Comparison of ENCODE assay signal across 1 cellular context in the genomic region with DNA sequence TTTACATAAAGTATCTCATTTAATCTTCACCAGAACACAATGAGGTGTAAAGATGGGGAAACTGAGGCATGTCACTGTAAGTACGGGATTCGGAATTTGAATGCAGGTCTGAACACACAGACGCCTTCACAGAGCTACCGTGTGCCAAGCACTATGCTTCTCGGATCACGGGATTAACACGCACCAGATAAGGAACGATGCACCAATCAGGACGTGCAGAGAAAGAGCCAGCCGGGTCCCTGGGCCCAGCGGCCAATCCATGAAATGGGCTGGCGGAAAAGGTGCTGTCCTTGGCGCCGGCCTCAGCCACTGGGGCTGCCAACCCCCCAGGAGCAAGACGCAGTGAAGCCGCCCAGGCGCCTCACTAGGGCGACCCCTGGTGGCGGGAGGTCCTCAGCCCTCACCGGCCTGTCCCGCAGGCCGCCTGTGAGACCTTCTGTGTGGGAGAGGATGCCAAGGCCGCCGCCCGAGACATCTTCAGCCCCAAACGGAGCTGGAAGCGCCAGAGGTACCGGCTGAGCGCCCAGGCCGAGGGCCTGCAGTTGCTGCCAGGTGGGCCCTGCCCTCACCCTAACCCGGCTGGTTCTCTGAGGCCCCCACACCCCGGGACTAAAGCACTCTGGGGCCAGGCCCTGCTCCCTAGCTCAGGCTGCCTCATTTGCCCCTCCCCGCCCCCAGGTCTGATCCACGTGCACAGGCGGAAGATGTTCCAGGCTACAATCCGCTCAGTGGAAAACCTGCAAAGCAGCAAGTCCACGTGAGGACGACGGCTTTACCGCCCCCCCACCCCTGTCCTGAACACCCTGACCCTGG.
TF ChIP-seq lines count a peak whose summit lies in the region.

No MANE protein-coding gene starts in this region.

TF ChIP-seq in IMR-90, 13 proteins besides CTCF, POLR2A, EP300 and RAD21 (continued from another document):
- no peak for TF ChIP-seq RCOR1 (IDR thresholded peaks at IDR 0.05; ENCODE audit: insufficient replicate concordance, low read length)
- TF ChIP-seq, protein P1, sequence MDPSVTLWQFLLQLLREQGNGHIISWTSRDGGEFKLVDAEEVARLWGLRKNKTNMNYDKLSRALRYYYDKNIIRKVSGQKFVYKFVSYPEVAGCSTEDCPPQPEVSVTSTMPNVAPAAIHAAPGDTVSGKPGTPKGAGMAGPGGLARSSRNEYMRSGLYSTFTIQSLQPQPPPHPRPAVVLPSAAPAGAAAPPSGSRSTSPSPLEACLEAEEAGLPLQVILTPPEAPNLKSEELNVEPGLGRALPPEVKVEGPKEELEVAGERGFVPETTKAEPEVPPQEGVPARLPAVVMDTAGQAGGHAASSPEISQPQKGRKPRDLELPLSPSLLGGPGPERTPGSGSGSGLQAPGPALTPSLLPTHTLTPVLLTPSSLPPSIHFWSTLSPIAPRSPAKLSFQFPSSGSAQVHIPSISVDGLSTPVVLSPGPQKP (IDR thresholded peaks at IDR 0.05; ENCODE audit: borderline replicate concordance, low read depth, low read length) = no peak
- TF ChIP-seq, protein P2, sequence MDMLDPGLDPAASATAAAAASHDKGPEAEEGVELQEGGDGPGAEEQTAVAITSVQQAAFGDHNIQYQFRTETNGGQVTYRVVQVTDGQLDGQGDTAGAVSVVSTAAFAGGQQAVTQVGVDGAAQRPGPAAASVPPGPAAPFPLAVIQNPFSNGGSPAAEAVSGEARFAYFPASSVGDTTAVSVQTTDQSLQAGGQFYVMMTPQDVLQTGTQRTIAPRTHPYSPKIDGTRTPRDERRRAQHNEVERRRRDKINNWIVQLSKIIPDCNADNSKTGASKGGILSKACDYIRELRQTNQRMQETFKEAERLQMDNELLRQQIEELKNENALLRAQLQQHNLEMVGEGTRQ (IDR thresholded peaks at IDR 0.05; ENCODE audit: low read depth, low read length) = no peak
- TF ChIP-seq MAFK (IDR thresholded peaks at IDR 0.05; ENCODE audit: low read depth, low read length) = no peak
- TF ChIP-seq RFX5 (IDR thresholded peaks at IDR 0.05; ENCODE audit: low read depth, low read length) = no peak
- no peak for TF ChIP-seq SMC3 (IDR thresholded peaks at IDR 0.05; ENCODE audit: low read depth, low read length)
